ENCODE assay signal across 8 cellular contexts in genomic region chr11:17760102-17761029, GRCh38. TPM values are rescaled to one million over a fixed set of nuclear protein-coding genes. Genes with fewer than 3 reads are reported as not detected.
DNase-seq lines count a peak whose midpoint lies in the region; ATAC-seq, FAIRE-seq and TF ChIP-seq lines count a peak whose summit lies in the region.

No MANE protein-coding gene starts in this region.

- intact Hi-C loops in A673 (cut with micrococcal nuclease; ENCODE audit: unreplicated experiment), result loop anchor here (1.0 kb wide), 1 partner anchor 219 kb away; no protein-coding TSS in a partner anchor
- intact Hi-C loops in aorta (cut with DNase I), result loop anchor here in 1 of 2 donors (10.0 kb wide), 1 partner anchor 214 kb away; no protein-coding TSS in a partner anchor

- H3K79me2 ChIP-seq in keratinocyte (ENCODE audit: control insufficient read depth, insufficient read depth, low read length), result no peaks in the 10 kb centered on the region

- dilution Hi-C loops in keratinocyte (cut with MboI; ENCODE audit: extremely low pct_ligation_motif_present, low sequenced_read_pairs), result no loop called here

- no peaks in the 10 kb centered on the region for H3K27me3 ChIP-seq in A673 (replicated peaks; ENCODE audit: insufficient read depth, low read depth, low read length, poor library complexity)
- no peaks in the 10 kb centered on the region for H3K27me3 ChIP-seq in keratinocyte (ENCODE audit: control insufficient read depth, extremely low read depth, insufficient read depth, low read length)
- H3K27me3 ChIP-seq in aorta (ENCODE audit: control insufficient read depth in 1 of 2, insufficient read depth in 2 of 2, low read length in 1 of 2), result no peaks in the 10 kb centered on the region

- H3K4me3 ChIP-seq in A673 (ENCODE audit: low read depth, low read length, poor library complexity, severe bottlenecking) (no peak overlapping the region), keratinocyte (ENCODE audit: control insufficient read depth in 2 of 3, extremely low read depth in 1 of 3, insufficient read depth in 2 of 3, low read depth in 1 of 3, low read length in 3 of 3) (no peak overlapping the region), aorta (ENCODE audit: low read length in 2 of 2) (no peak overlapping the region)

- POLR2A ChIA-PET in A673 (lab: Charles Lee; ENCODE audit: low non-redundant PET), result no interaction called here

- peak; percentile 39 for DNase-seq in A673 (ENCODE audit: low spot score)
- DNase-seq in NCI-H524 (lab: John Stamatoyannopoulos, UW), result peak; percentile 81 to 93
- peak; percentile 46 for DNase-seq in astrocyte of the hippocampus (ENCODE audit: low read depth, low spot score)
- DNase-seq in keratinocyte (ENCODE audit: low read depth, low spot score), result no peak
- no peak for DNase-seq in aorta
- DNase-seq in NCI-H2171 (lab: John Stamatoyannopoulos, UW), result no peak

- H3K4me2 ChIP-seq in keratinocyte (ENCODE audit: control insufficient read depth, extremely low read depth, insufficient read depth, low read depth, low read length), result no peak overlapping the region

- H3K9me1 ChIP-seq in keratinocyte (ENCODE audit: control insufficient read depth, extremely low read depth, insufficient read depth, low read length), result no peaks in the 10 kb centered on the region

- CTCF ChIA-PET in A673 (lab: Charles Lee), result interaction anchor here (0.8 to 1.6 kb wide), 2 partner anchors 29 to 213 kb away, joined by 3 to 4 read pairs; no protein-coding TSS in a partner anchor

- H3K9me3 ChIP-seq in A673 (ENCODE audit: low read depth, low read length, poor library complexity, severe bottlenecking) (no peaks in the 10 kb centered on the region), keratinocyte (ENCODE audit: control insufficient read depth, low read depth, low read length) (no peaks in the 10 kb centered on the region), aorta (ENCODE audit: control insufficient read depth, low read length) (no peaks in the 10 kb centered on the region)

- 63 to 68% methylated on average over 23 of the region's 23 CpGs for WGBS in aorta, 2 donors

- no peaks in the 10 kb centered on the region for H4K20me1 ChIP-seq in keratinocyte (ENCODE audit: control insufficient read depth, extremely low read depth, insufficient read depth, low read length)

- ATAC-seq in HG02870 (IDR thresholded peaks at IDR 0.05; ENCODE audit: unreplicated experiment) (peak; percentile 73), aorta (ENCODE audit: low FRiP score) (peak; percentile 61)

- H3K36me3 ChIP-seq in A673 (ENCODE audit: insufficient read depth, low read length, poor library complexity, severe bottlenecking) (no peaks in the 10 kb centered on the region), keratinocyte (ENCODE audit: control insufficient read depth in 2 of 2, extremely low read depth in 1 of 2, insufficient read depth in 2 of 2, low read length in 2 of 2) (no peaks in the 10 kb centered on the region), aorta (ENCODE audit: control insufficient read depth in 1 of 2, insufficient read depth in 2 of 2, low read length in 1 of 2) (no peaks in the 10 kb centered on the region)

- H3K4me1 ChIP-seq in A673 (ENCODE audit: insufficient read depth, low read length, poor library complexity, severe bottlenecking) (no peaks in the 10 kb centered on the region), keratinocyte (ENCODE audit: control insufficient read depth, extremely low read depth, insufficient read depth, low read length) (no peaks in the 10 kb centered on the region), aorta (ENCODE audit: control insufficient read depth in 1 of 2, insufficient read depth in 2 of 2, low read length in 2 of 2) (no peaks in the 10 kb centered on the region)

- no TSS peak for BruUV-seq in A673 (replicated peaks; lab: Mats Ljungman, UMichigan)

- no peak overlapping the region for H2AFZ ChIP-seq in keratinocyte (ENCODE audit: control insufficient read depth, low read length)

- no peak for FAIRE-seq in keratinocyte (lab: Jason Lieb, UNC)

- peak; percentile 55 for TF ChIP-seq CTCF in A673 (conservative IDR thresholded peaks at IDR 0.05; ENCODE audit: low read depth, low read length)
- peak; percentile 80 for TF ChIP-seq CTCF in GM12872 (IDR thresholded peaks at IDR 0.05; ENCODE audit: insufficient read depth, low read depth, low read length)
- peak; percentile 43 to 75 (median 52) for TF ChIP-seq CTCF in keratinocyte (optimal IDR thresholded peaks at IDR 0.05 in 1 of 3, IDR thresholded peaks at IDR 0.05 in 1 of 3, conservative IDR thresholded peaks at IDR 0.05 in 1 of 3; ENCODE audit: extremely low read depth in 1 of 3, insufficient read depth in 2 of 3, low read length in 3 of 3)

- H3K9ac ChIP-seq in keratinocyte (ENCODE audit: control insufficient read depth, extremely low read depth, insufficient read depth, low read length), result no peak overlapping the region

- H3K27ac ChIP-seq in A673 (ENCODE audit: low read depth, low read length, poor library complexity, severe bottlenecking), result no peak overlapping the region
- H3K27ac ChIP-seq in keratinocyte (ENCODE audit: control insufficient read depth, insufficient read depth, low read length), result no peak overlapping the region
- H3K27ac ChIP-seq in aorta (ENCODE audit: low read depth in 1 of 2, low read length in 2 of 2), result no peak overlapping the region

RNA-seq across cellular contexts. Expression of gene KCNC1, which starts 25.8 kb away (rescaled TPM):
- 0.09 and 0.13 TPM in 2 replicates for total RNA-seq in A673 (2021)
- not detected in 3 replicates for polyA plus RNA-seq in keratinocyte
- not detected for polyA plus RNA-seq in keratinocyte (2011; ENCODE audit: low read depth)
- polyA plus RNA-seq in keratinocyte (2011; cell fraction: cytosol; rRNA removed), result not detected in 2 replicates
- not detected in 2 replicates for polyA plus RNA-seq in keratinocyte (2011; cell fraction: nucleus; rRNA removed)
- polyA plus RNA-seq in keratinocyte (2012; ENCODE audit: low replicate concordance), result 0.18 TPM in 1 of 2 replicates, not detected in the other
- 0.03 TPM in 1 of 3 replicates, not detected in the others for polyA minus RNA-seq in keratinocyte
- polyA minus RNA-seq in keratinocyte (2011; cell fraction: cytosol; rRNA and poly(A)+ RNA removed), result not detected
- not detected in 2 replicates for polyA minus RNA-seq in keratinocyte (2011; cell fraction: nucleus; rRNA and poly(A)+ RNA removed)
- total RNA-seq in aorta, result not detected
- not detected for polyA plus RNA-seq in aorta

RNA-seq across cellular contexts. Expression of gene MYOD1, which starts 41.0 kb away (rescaled TPM):
- total RNA-seq in A673 (2021), result not detected in 2 replicates
- not detected in 3 replicates for polyA plus RNA-seq in keratinocyte
- not detected for polyA plus RNA-seq in keratinocyte (2011; ENCODE audit: low read depth)
- polyA plus RNA-seq in keratinocyte (2011; cell fraction: cytosol; rRNA removed), result not detected in 2 replicates
- polyA plus RNA-seq in keratinocyte (2011; cell fraction: nucleus; rRNA removed), result not detected in 2 replicates
- not detected in 2 replicates for polyA plus RNA-seq in keratinocyte (2012; ENCODE audit: low replicate concordance)
- not detected in 3 replicates for polyA minus RNA-seq in keratinocyte
- polyA minus RNA-seq in keratinocyte (2011; cell fraction: cytosol; rRNA and poly(A)+ RNA removed), result not detected
- not detected in 2 replicates for polyA minus RNA-seq in keratinocyte (2011; cell fraction: nucleus; rRNA and poly(A)+ RNA removed)
- total RNA-seq in aorta, result not detected
- not detected for polyA plus RNA-seq in aorta

Comparison
In these comparisons a context has a peak if more than half of its experiments do, and no peak if none do; other contexts are left out.
1. DNase-seq: peak in A673 (single experiment), NCI-H524 (2 of 2) and astrocyte of the hippocampus (single experiment); none in keratinocyte (single experiment), aorta (0 of 2) and NCI-H2171 (single experiment).
2. Peak in every context shown above with its lines, with median percentiles within 50 percentile points of each other: CTCF ChIP-seq.